ENCODE assay signal across 8 cellular contexts in the genomic region with DNA sequence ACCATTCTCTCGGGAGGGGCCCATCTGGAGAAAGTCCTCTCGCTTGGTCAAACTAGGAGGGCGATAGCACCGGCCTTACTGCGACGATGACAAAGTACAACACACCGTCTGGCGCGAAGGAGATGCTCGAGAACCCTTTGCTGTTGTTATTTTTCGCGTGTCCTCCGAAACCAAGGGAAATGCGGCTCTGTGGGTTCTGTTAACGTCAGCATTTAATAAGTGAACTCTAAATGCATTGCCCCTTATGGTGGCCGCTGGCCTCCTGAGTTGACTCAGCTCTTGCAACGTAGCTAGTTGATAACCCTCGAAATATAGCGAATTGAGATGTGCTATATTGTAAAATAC. TPM values are rescaled to one million over a fixed set of nuclear protein-coding genes. Genes with fewer than 3 reads are reported as not detected.
DNase-seq lines count a peak whose midpoint lies in the region; ATAC-seq and TF ChIP-seq lines count a peak whose summit lies in the region.

No MANE protein-coding gene starts in this region.

- POLR2A ChIA-PET in AG04450 (lab: Yijun Ruan, JAX) (interaction anchor here (0.9 to 1.8 kb wide), 6 partner anchors 12 to 336 kb away, joined by 3 to 25 read pairs (median 4); a partner anchor contains a TSS), PC-3 (lab: Charles Lee; ENCODE audit: unreplicated experiment) (interaction anchor here (0.7 to 2.5 kb wide), 4 partner anchors 36 to 213 kb away, joined by 3 to 27 read pairs (median 4); a partner anchor contains a TSS)

- no peak for TF ChIP-seq CTCF in AG04450 (IDR thresholded peaks at IDR 0.05; ENCODE audit: low read depth, low read length)
- no peak for TF ChIP-seq CTCF in GM12875 (IDR thresholded peaks at IDR 0.05; ENCODE audit: borderline replicate concordance, insufficient read depth, low read depth, low read length)
- no peak for TF ChIP-seq CTCF in PC-3 (conservative IDR thresholded peaks at IDR 0.05; ENCODE audit: low read depth, low read length)
- no peak for TF ChIP-seq CTCF in lower leg skin (IDR thresholded peaks at IDR 0.05)
- no peak for TF ChIP-seq CTCF in tibial artery (IDR thresholded peaks at IDR 0.05)

- H3K27me3 ChIP-seq in AG04450 (ENCODE audit: control insufficient read depth, insufficient read depth, low read length) (no peaks in the 10 kb centered on the region), PC-3 (ENCODE audit: low read length) (no peaks in the 10 kb centered on the region), tibial artery (no peaks in the 10 kb centered on the region)

- no peak for DNase-seq in AG04450 (ENCODE audit: low read depth, low spot score)
- peak; percentile 30 for DNase-seq in PC-3
- peak; percentile 56 for DNase-seq in central memory CD4-positive, alpha-beta T cell
- DNase-seq in lower leg skin (ENCODE audit: low spot score in 2 of 2): no peak
- DNase-seq in tibial artery: no peak
- DNase-seq in left lobe of liver (ENCODE audit: low spot score): no peak

- no peak for TF ChIP-seq POLR2A in lower leg skin (IDR thresholded peaks at IDR 0.05)

- peak overlapping the region; percentile 98 for H3K9ac ChIP-seq in PC-3 (ENCODE audit: low read length)

- no peaks in the 10 kb centered on the region for H4K20me1 ChIP-seq in PC-3 (ENCODE audit: low read length)

- H3K4me3 ChIP-seq in AG04450 (ENCODE audit: low read depth, low read length): peak overlapping the region; percentile 91
- H3K4me3 ChIP-seq in GM12875 (ENCODE audit: low read depth, low read length): peak overlapping the region; percentile 57
- peak overlapping the region; percentile 95 for H3K4me3 ChIP-seq in PC-3 (ENCODE audit: low read length)
- H3K4me3 ChIP-seq in lower leg skin (ENCODE audit: low read depth, poor library complexity, severe bottlenecking): peak overlapping the region; percentile 94
- peak overlapping the region; percentile 86 to 91 for H3K4me3 ChIP-seq in tibial artery

- TSS peak; percentile 89 for BruUV-seq in PC-3 (replicated peaks; lab: Mats Ljungman, UMichigan)

- CTCF ChIA-PET in AG04450 (lab: Charles Lee): interaction anchor here (0.6 to 3.9 kb wide), 55 partner anchors 9 to 491 kb away, joined by 3 to 41 read pairs (median 4); a partner anchor contains a TSS
- CTCF ChIA-PET in PC-3 (lab: Charles Lee): interaction anchor here (0.7 to 3.7 kb wide), 5 partner anchors 13 to 213 kb away, joined by 3 to 36 read pairs (median 4); a partner anchor contains a TSS

- WGBS in lower leg skin, 2 donors: 1% methylated on average over 16 to 19 of the region's 19 CpGs

- no peaks in the 10 kb centered on the region for H3K36me3 ChIP-seq in PC-3 (ENCODE audit: low read depth, low read length)
- H3K36me3 ChIP-seq in tibial artery: peaks cover 0 to 5% (median 0%) of the 10 kb centered on the region in 3 donors

- H3K27ac ChIP-seq in AG04450 (ENCODE audit: low read depth, low read length) (peak overlapping the region; percentile 57), PC-3 (ENCODE audit: low read length) (peak overlapping the region; percentile 48), tibial artery (peak overlapping the region; percentile 98 to 99)

- intact Hi-C loops in PC-3 (cut with micrococcal nuclease) (loop anchor here (2.0 kb wide), 1 partner anchor 38 kb away; no protein-coding TSS in a partner anchor), lower leg skin (cut with DNase I; ENCODE audit: low total_unique reads) (no loop called here), tibial artery (cut with DNase I; ENCODE audit: low total_unique reads) (no loop called here)

- ATAC-seq in PC-3 (peak; percentile 18), left lobe of liver (no peak), GM18858 (IDR thresholded peaks at IDR 0.05; ENCODE audit: unreplicated experiment) (no peak)

- no peaks in the 10 kb centered on the region for H3F3A ChIP-seq in PC-3 (ENCODE audit: low read length, unreplicated experiment)

- peak overlapping the region; percentile 94 for H3K4me2 ChIP-seq in PC-3 (ENCODE audit: low read length)

- no peaks in the 10 kb centered on the region; the same call in 1 of the 2 replicates for H3K9me3 ChIP-seq in AG04450 (ENCODE audit: control insufficient read depth, insufficient read depth, low read length)
- H3K9me3 ChIP-seq in PC-3 (ENCODE audit: low read length): no peaks in the 10 kb centered on the region
- no peaks in the 10 kb centered on the region for H3K9me3 ChIP-seq in tibial artery

- H3K9me2 ChIP-seq in PC-3 (replicated peaks; ENCODE audit: low read length): no peaks in the 10 kb centered on the region

- peaks cover 13% of the 10 kb centered on the region for H3K4me1 ChIP-seq in PC-3 (ENCODE audit: insufficient read depth, low read length)
- peaks cover 0 to 27% (median 17%) of the 10 kb centered on the region in 4 donors for H3K4me1 ChIP-seq in tibial artery

- peak overlapping the region; percentile 96 for H2AFZ ChIP-seq in PC-3 (ENCODE audit: low read length)

- peaks cover 31% of the 10 kb centered on the region for H3K79me2 ChIP-seq in PC-3 (ENCODE audit: low read length)

RNA-seq across cellular contexts. Expression of a gene that starts 0.6 kb away (rescaled TPM):
- 7.4 and 11.1 TPM in 2 replicates for polyA plus RNA-seq in AG04450 (2011; rRNA removed)
- 2.5 and 3.0 TPM in 2 replicates for polyA minus RNA-seq in AG04450 (2011; rRNA and poly(A)+ RNA removed)
- total RNA-seq in PC-3 (2014; rRNA removed) (90.9 and 101 TPM in 2 replicates), lower leg skin (100 to 1,000 TPM in 1 of 4 donors, 10 to 100 TPM in 3; 70.0 to 122 (median 89.9) TPM), left lobe of liver (50.5 TPM)

RNA-seq across cellular contexts. Expression of a gene that starts 13.5 kb away (rescaled TPM):
- 1.8 and 2.0 TPM in 2 replicates for polyA plus RNA-seq in AG04450 (2011; rRNA removed)
- polyA minus RNA-seq in AG04450 (2011; rRNA and poly(A)+ RNA removed): 0.51 and 0.74 TPM in 2 replicates
- 6.6 and 6.7 TPM in 2 replicates for total RNA-seq in PC-3 (2014; rRNA removed)
- 10 to 100 TPM in 1 of 4 donors, 1 to 10 TPM in 3; 6.2 to 11.5 (median 7.6) TPM for total RNA-seq in lower leg skin
- total RNA-seq in left lobe of liver: 3.3 TPM

Comparison
In these comparisons a context has a peak if more than half of its experiments do, and no peak if none do; other contexts are left out.
1. DNase-seq: peak in PC-3 (single experiment) and central memory CD4-positive, alpha-beta T cell (single experiment); none in AG04450 (single experiment), lower leg skin (0 of 2), tibial artery (0 of 2) and left lobe of liver (single experiment).
2. H3K27ac ChIP-seq: peak in every context shown above with its lines; median percentile 98 in tibial artery; 57 in AG04450; 48 in PC-3.
3. Peak in every context shown above with its lines, with median percentiles within 50 percentile points of each other: H3K4me3 ChIP-seq.